8 cellular contexts compared by ENCODE assay signal in genomic region chr22:43945632-43946390, GRCh38. TPM values are rescaled to one million over a fixed set of nuclear protein-coding genes. Genes with fewer than 3 reads are reported as not detected.
DNase-seq lines count a peak whose midpoint lies in the region; ATAC-seq lines count a peak whose summit lies in the region.

No MANE protein-coding gene starts in this region.

- no peaks in the 10 kb centered on the region for H4K20me1 ChIP-seq in Karpas-422 (ENCODE audit: insufficient read depth, low read depth, low read length)

- ATAC-seq in GM21367 (IDR thresholded peaks at IDR 0.05; ENCODE audit: unreplicated experiment) (no peak), GM18498 (IDR thresholded peaks at IDR 0.05; ENCODE audit: unreplicated experiment) (no peak)

- H3K9me3 ChIP-seq in Karpas-422 (ENCODE audit: low read length), result no peaks in the 10 kb centered on the region

- no peak overlapping the region for H3K4me3 ChIP-seq in Karpas-422 (ENCODE audit: low read length)

- no peak overlapping the region for H3K27ac ChIP-seq in Karpas-422 (ENCODE audit: low read length)

- no peak overlapping the region for H3K4me2 ChIP-seq in Karpas-422 (ENCODE audit: low read depth, low read length, poor library complexity, severe bottlenecking)

- no peak overlapping the region for H3K9ac ChIP-seq in Karpas-422 (ENCODE audit: low read length)

- H3K27me3 ChIP-seq in Karpas-422 (ENCODE audit: low read length), result no peaks in the 10 kb centered on the region

- no peaks in the 10 kb centered on the region for H3K9me2 ChIP-seq in Karpas-422 (replicated peaks; ENCODE audit: insufficient read depth, low read length)

- peak overlapping the region; percentile 67; the same call in 1 of the 2 replicates for H2AFZ ChIP-seq in Karpas-422 (ENCODE audit: low read length)

- peak; percentile 69 for DNase-seq in EL
- DNase-seq in Karpas-422, result peak; percentile 92
- DNase-seq in T1000 (lab: John Stamatoyannopoulos, UW), result peak; percentile 16
- DNase-seq in astrocyte of the hippocampus (ENCODE audit: low read depth, low spot score), result peak; percentile 78
- peak; percentile 91 for DNase-seq in iPS-NIHi7 (ENCODE audit: extremely low spot score)
- peak; percentile 77 to 80 for DNase-seq in stimulated activated CD4-positive, alpha-beta T cell treated with anti-CD3 and anti-CD28 coated beads, Interleukin-2, amount 100 ng/mL, for 24 hours

- H3K36me3 ChIP-seq in Karpas-422 (ENCODE audit: insufficient read depth, low read length), result no peaks in the 10 kb centered on the region

- no peaks in the 10 kb centered on the region for H3K79me2 ChIP-seq in Karpas-422 (ENCODE audit: low read length)

- no peaks in the 10 kb centered on the region for H3K4me1 ChIP-seq in Karpas-422 (ENCODE audit: low read length)

RNA-seq across cellular contexts. Expression of gene SAMM50, which starts 9.4 kb away (rescaled TPM):
- total RNA-seq in Karpas-422 (2014; rRNA removed; shearing (Covaris generic); ENCODE audit: low replicate concordance), result 37.3 and 42.9 TPM in 2 replicates

RNA-seq across cellular contexts. Expression of gene PNPLA3, which starts 22.2 kb away (rescaled TPM):
- total RNA-seq in Karpas-422 (2014; rRNA removed; shearing (Covaris generic); ENCODE audit: low replicate concordance), result not detected in 2 replicates

RNA-seq across cellular contexts. Expression of gene PNPLA5, which starts 54.0 kb away (rescaled TPM):
- total RNA-seq in Karpas-422 (2014; rRNA removed; shearing (Covaris generic); ENCODE audit: low replicate concordance), result not detected in 2 replicates

Comparison
In these comparisons a context has a peak if more than half of its experiments do, and no peak if none do; other contexts are left out.
1. DNase-seq: peak in every context shown above with its lines; median percentile 92 in Karpas-422; 91 in iPS-NIHi7; 78 in stimulated activated CD4-positive, alpha-beta T cell treated with anti-CD3 and anti-CD28 coated beads, Interleukin-2, amount 100 ng/mL, for 24 hours; 78 in astrocyte of the hippocampus; 69 in EL; 16 in T1000.